ENCODE assay signal across 12 cellular contexts in the genomic region with DNA sequence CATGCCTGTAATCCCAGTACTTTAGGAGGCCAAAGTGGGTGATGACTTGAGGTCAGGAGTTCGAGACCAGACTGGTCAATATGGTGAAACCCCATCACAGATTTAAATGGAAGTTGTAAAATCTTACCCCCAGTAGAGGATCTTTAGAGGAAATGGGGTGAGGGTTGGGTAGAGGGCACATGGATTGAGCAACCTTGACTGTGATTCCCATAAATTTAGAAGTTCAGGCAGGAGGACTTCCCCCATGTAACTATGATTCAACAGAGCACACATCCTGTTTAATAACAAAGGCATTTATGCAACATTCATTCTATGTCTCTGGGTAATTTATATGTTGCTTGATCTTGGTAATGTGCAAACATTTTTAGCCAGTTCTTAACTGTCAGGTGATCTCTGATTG.
A peak's percentile ranks its signal among the peaks of the same experiment; 100 is the strongest.
DNase-seq lines count a peak whose midpoint lies in the region; ATAC-seq and TF ChIP-seq lines count a peak whose summit lies in the region.
"Had no signal": no experiment of that assay in that cellular context is flagged by ENCODE, and none has a peak within 500 bp of the region (broad histone marks: within the 10 kb centered on the region; RNA-seq: fewer than 3 reads in every experiment).

No MANE protein-coding gene starts in this region.

- H3K9ac ChIP-seq in SK-N-SH = no peak overlapping the region

- no peaks in the 10 kb centered on the region for H3K36me3 Mint-ChIP-seq in activated CD4-positive, alpha-beta T cell treated with anti-CD3 and anti-CD28 coated beads for 36 hours (ENCODE audit: low read depth)
- H3K36me3 Mint-ChIP-seq: activated naive CD8-positive, alpha-beta T cell treated with anti-CD3 and anti-CD28 coated beads for 36 hours had no signal

- H3K4me3 Mint-ChIP-seq in activated CD4-positive, alpha-beta T cell treated with anti-CD3 and anti-CD28 coated beads for 36 hours = no peak overlapping the region
- H3K4me3 Mint-ChIP-seq: activated naive CD8-positive, alpha-beta T cell treated with anti-CD3 and anti-CD28 coated beads for 36 hours had no signal

- intact Hi-C loops in PC-9 (cut with micrococcal nuclease; ENCODE audit: unreplicated experiment) = no loop called here
- intact Hi-C loops in ovary (cut with DNase I) = no loop called here
- intact Hi-C loops in activated CD4-positive, alpha-beta T cell treated with anti-CD3 and anti-CD28 coated beads for 36 hours (cut with DNase I, micrococcal nuclease) = no loop called here

- peaks cover 7% of the 10 kb centered on the region for H3K27me3 Mint-ChIP-seq in activated CD4-positive, alpha-beta T cell treated with anti-CD3 and anti-CD28 coated beads for 36 hours

- H3K4me1 Mint-ChIP-seq in activated CD4-positive, alpha-beta T cell treated with anti-CD3 and anti-CD28 coated beads for 36 hours = no peaks in the 10 kb centered on the region

- H3K9me2 ChIP-seq in SK-N-SH (no peaks in the 10 kb centered on the region), PC-9 (ENCODE audit: insufficient read depth) (no peaks in the 10 kb centered on the region)

- no peaks in the 10 kb centered on the region for H3K79me2 ChIP-seq in SK-N-SH (ENCODE audit: insufficient read depth)
- H3K79me2 ChIP-seq in PC-9 (ENCODE audit: low read depth) = peaks cover 100% of the 10 kb centered on the region

- no TSS peak for BruUV-seq in PC-9 (replicated peaks; lab: Mats Ljungman, UMichigan)

- TF ChIP-seq RAD21 in SK-N-SH (IDR thresholded peaks at IDR 0.05; ENCODE audit: low read length) = no peak

- TF ChIP-seq EP300 in SK-N-SH (IDR thresholded peaks at IDR 0.05; ENCODE audit: borderline replicate concordance in 1 of 2, low read depth in 1 of 2, low read length in 1 of 2) (no peak), ovary (IDR thresholded peaks at IDR 0.05) (no peak)

- no peaks in the 10 kb centered on the region for H3K9me3 Mint-ChIP-seq in activated CD4-positive, alpha-beta T cell treated with anti-CD3 and anti-CD28 coated beads for 36 hours (ENCODE audit: low read depth)
- H3K9me3 Mint-ChIP-seq: activated naive CD8-positive, alpha-beta T cell treated with anti-CD3 and anti-CD28 coated beads for 36 hours had no signal

- H3K27me3 ChIP-seq in SK-N-SH (ENCODE audit: insufficient read depth) (no peaks in the 10 kb centered on the region), PC-9 (ENCODE audit: insufficient read depth, low read depth) (no peaks in the 10 kb centered on the region), ovary (no peaks in the 10 kb centered on the region)
- H3K27me3 ChIP-seq: right atrium auricular region had no signal

- H3K4me3 ChIP-seq in SK-N-SH (ENCODE audit: low read depth in 2 of 2, low read length in 1 of 2) = no peak overlapping the region
- H3K4me3 ChIP-seq in PC-9 = no peak overlapping the region
- no peak overlapping the region for H3K4me3 ChIP-seq in fibroblast of pulmonary artery (replicated peaks; ENCODE audit: low read depth, low read length)
- H3K4me3 ChIP-seq in skeletal muscle cell (ENCODE audit: low read depth, low read length) = no peak overlapping the region
- no peak overlapping the region for H3K4me3 ChIP-seq in ovary
- H3K4me3 ChIP-seq: right atrium auricular region, thoracic aorta had no signal

- H3K27ac Mint-ChIP-seq in activated CD4-positive, alpha-beta T cell treated with anti-CD3 and anti-CD28 coated beads for 36 hours = no peak overlapping the region
- H3K27ac Mint-ChIP-seq: activated naive CD8-positive, alpha-beta T cell treated with anti-CD3 and anti-CD28 coated beads for 36 hours had no signal

- DNase-seq in SK-N-SH (no peak), PC-9 (peak in 1 of 2 experiments; percentile 74), fibroblast of pulmonary artery (ENCODE audit: low read depth) (peak; percentile 81), skeletal muscle cell (ENCODE audit: low read depth) (peak; percentile 26), C1 segment of cervical spinal cord (lab: John Stamatoyannopoulos, UW) (no peak), ovary (no peak)
- DNase-seq in activated CD4-positive, alpha-beta T cell treated with anti-CD3 and anti-CD28 coated beads for 36 hours = no peak
- DNase-seq: activated naive CD8-positive, alpha-beta T cell treated with anti-CD3 and anti-CD28 coated beads for 36 hours; NCI-H1694 treated with DMSO at 0.1 percent for 48 hours had no signal

- no peak overlapping the region for H3K27ac ChIP-seq in SK-N-SH (ENCODE audit: low read depth in 2 of 2, low read length in 1 of 2)
- peak overlapping the region; percentile 70 for H3K27ac ChIP-seq in PC-9
- no peak overlapping the region for H3K27ac ChIP-seq in ovary
- H3K27ac ChIP-seq: right atrium auricular region, thoracic aorta had no signal

- no peak for TF ChIP-seq POLR2A in ovary (IDR thresholded peaks at IDR 0.05)

- H3K36me3 ChIP-seq in SK-N-SH (replicated peaks in 1 of 2; ENCODE audit: control insufficient read depth in 1 of 2, insufficient read depth in 2 of 2, low read length in 1 of 2) = no peaks in the 10 kb centered on the region
- peaks cover 31% of the 10 kb centered on the region for H3K36me3 ChIP-seq in PC-9 (ENCODE audit: low read depth)
- no peaks in the 10 kb centered on the region for H3K36me3 ChIP-seq in ovary
- H3K36me3 ChIP-seq: right atrium auricular region, thoracic aorta had no signal

- 86% methylated on average over 1 of the region's 1 CpG for WGBS in SK-N-SH (ENCODE audit: low lambda C conversion rate)
- 85 to 91% (median 90%) methylated on average over 1 of the region's 1 CpG for WGBS in ovary, 3 donors

- H4K20me1 ChIP-seq in SK-N-SH (ENCODE audit: insufficient read depth) (no peaks in the 10 kb centered on the region), PC-9 (ENCODE audit: insufficient read depth) (peaks cover 4% of the 10 kb centered on the region)

- H3K4me2 ChIP-seq in SK-N-SH (no peak overlapping the region), PC-9 (peak overlapping the region; percentile 48)

- POLR2A ChIA-PET in SK-N-SH (lab: Yijun Ruan, JAX) (no interaction called here), PC-9 (lab: Charles Lee; ENCODE audit: unreplicated experiment) (no interaction called here)
- POLR2A ChIA-PET in activated CD4-positive, alpha-beta T cell treated with anti-CD3 and anti-CD28 coated beads for 36 hours (lab: Charles Lee) = interaction anchor here (0.6 kb wide), 1 partner anchor 60 kb away, joined by 6 read pairs; no protein-coding TSS in a partner anchor

- ATAC-seq in SK-N-SH treated with all-trans-retinoic acid at 6 μM for 48 hours = no peak
- no peak for ATAC-seq in activated CD4-positive, alpha-beta T cell treated with anti-CD3 and anti-CD28 coated beads for 36 hours

- CTCF ChIA-PET in SK-N-SH (lab: Yijun Ruan, JAX) (no interaction called here), PC-9 (lab: Charles Lee) (no interaction called here)
- CTCF ChIA-PET in activated CD4-positive, alpha-beta T cell treated with anti-CD3 and anti-CD28 coated beads for 36 hours (lab: Charles Lee) = interaction anchor here (0.9 kb wide), 1 partner anchor 161 kb away, joined by 3 read pairs; no protein-coding TSS in a partner anchor

- H3K9me3 ChIP-seq in SK-N-SH (no peaks in the 10 kb centered on the region), PC-9 (ENCODE audit: insufficient read depth, low read depth) (0 out of 2 replicates have a peak, but pooled peaks cover 3% of the 10 kb centered on the region), ovary (no peaks in the 10 kb centered on the region)
- H3K9me3 ChIP-seq: right atrium auricular region, thoracic aorta had no signal

- TF ChIP-seq CTCF in SK-N-SH (IDR thresholded peaks at IDR 0.05) = no peak
- TF ChIP-seq CTCF in PC-9 (conservative IDR thresholded peaks at IDR 0.05) = no peak
- no peak for TF ChIP-seq CTCF in fibroblast of pulmonary artery (IDR thresholded peaks at IDR 0.05; ENCODE audit: low read length, missing control alignments)
- no peak for TF ChIP-seq CTCF in ovary (IDR thresholded peaks at IDR 0.05)

- peaks cover 7% of the 10 kb centered on the region for H3F3A ChIP-seq in SK-N-SH (replicated peaks; ENCODE audit: insufficient read depth)
- H3F3A ChIP-seq in PC-9 (ENCODE audit: insufficient read depth, low read depth) = peaks cover 44% of the 10 kb centered on the region

- H2AFZ ChIP-seq in SK-N-SH (ENCODE audit: low read depth) (no peak overlapping the region), PC-9 (no peak overlapping the region)

- H3K4me1 ChIP-seq in SK-N-SH (ENCODE audit: control insufficient read depth in 1 of 2, insufficient read depth in 2 of 2, low read depth in 1 of 2, low read length in 1 of 2) = no peaks in the 10 kb centered on the region
- H3K4me1 ChIP-seq in PC-9 (replicated peaks; ENCODE audit: insufficient read depth) = peaks cover 50% of the 10 kb centered on the region
- no peaks in the 10 kb centered on the region for H3K4me1 ChIP-seq in ovary (ENCODE audit: insufficient read depth)
- H3K4me1 ChIP-seq: right atrium auricular region had no signal

TF ChIP-seq in SK-N-SH, 30 proteins besides CTCF, POLR2A, EP300 and RAD21 (continues in another document):
- TF ChIP-seq FOSL2 (IDR thresholded peaks at IDR 0.05; ENCODE audit: borderline replicate concordance, low read depth) = peak; percentile 12; the same call in 1 of the 2 replicates
- no peak for TF ChIP-seq RXRA (IDR thresholded peaks at IDR 0.05; ENCODE audit: borderline replicate concordance, low read depth)
- TF ChIP-seq, protein P1, sequence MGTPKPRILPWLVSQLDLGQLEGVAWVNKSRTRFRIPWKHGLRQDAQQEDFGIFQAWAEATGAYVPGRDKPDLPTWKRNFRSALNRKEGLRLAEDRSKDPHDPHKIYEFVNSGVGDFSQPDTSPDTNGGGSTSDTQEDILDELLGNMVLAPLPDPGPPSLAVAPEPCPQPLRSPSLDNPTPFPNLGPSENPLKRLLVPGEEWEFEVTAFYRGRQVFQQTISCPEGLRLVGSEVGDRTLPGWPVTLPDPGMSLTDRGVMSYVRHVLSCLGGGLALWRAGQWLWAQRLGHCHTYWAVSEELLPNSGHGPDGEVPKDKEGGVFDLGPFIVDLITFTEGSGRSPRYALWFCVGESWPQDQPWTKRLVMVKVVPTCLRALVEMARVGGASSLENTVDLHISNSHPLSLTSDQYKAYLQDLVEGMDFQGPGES (IDR thresholded peaks at IDR 0.05; ENCODE audit: low read depth, low read length) = no peak

TF ChIP-seq in SK-N-SH treated with all-trans-retinoic acid at 6 μM for 48 hours, 23 proteins besides CTCF, POLR2A, EP300 and RAD21 (continues in another document):
- no peak for TF ChIP-seq RARB (CRISPR knock-in tag; IDR thresholded peaks at IDR 0.05)
- TF ChIP-seq OSR1 (CRISPR knock-in tag; IDR thresholded peaks at IDR 0.05) = no peak
- TF ChIP-seq TCF4 (CRISPR knock-in tag; IDR thresholded peaks at IDR 0.05; ENCODE audit: borderline replicate concordance) = no peak
- no peak for TF ChIP-seq ESRRG (CRISPR knock-in tag; IDR thresholded peaks at IDR 0.05)

Comparison
In these comparisons a context has a peak if more than half of its experiments do, and no peak if none do; other contexts are left out.
1. DNase-seq: peak in fibroblast of pulmonary artery (single experiment) and skeletal muscle cell (single experiment); none in SK-N-SH (single experiment), C1 segment of cervical spinal cord (0 of 14), ovary (0 of 5) and activated CD4-positive, alpha-beta T cell treated with anti-CD3 and anti-CD28 coated beads for 36 hours (single experiment).